ENCODE assay signal across 17 cellular contexts in genomic region chr9:119559986-119560385, GRCh38.
A peak's percentile ranks its signal among the peaks of the same experiment; 100 is the strongest.
DNase-seq lines count a peak whose midpoint lies in the region; ATAC-seq, FAIRE-seq and TF ChIP-seq lines count a peak whose summit lies in the region.
"Had no signal": no experiment of that assay in that cellular context is flagged by ENCODE, and none has a peak within 500 bp of the region (broad histone marks: within the 10 kb centered on the region; RNA-seq: fewer than 3 reads in every experiment).

No MANE protein-coding gene starts in this region.

- H3K9ac ChIP-seq in kidney (ENCODE audit: low read length in 2 of 2), result no peak overlapping the region
- H3K9ac ChIP-seq: BLaER1 had no signal

- H3K27ac ChIP-seq in GM23338 (ENCODE audit: low read depth) (no peak overlapping the region), mesodermal cell (ENCODE audit: low read depth, low read length, severe bottlenecking) (peak overlapping the region; percentile 18), kidney (ENCODE audit: low read depth in 2 of 2, low read length in 2 of 2) (no peak overlapping the region), A673 (ENCODE audit: low read depth, low read length, poor library complexity, severe bottlenecking) (no peak overlapping the region)
- H3K27ac ChIP-seq: 22Rv1, BLaER1 had no signal

- WGBS in mesodermal cell (ENCODE audit: insufficient coverage in 2 of 2), 2 experiments, result 73% methylated on average over 3 of the region's 5 CpGs; no CpG with 5 or more reads in 1 of the 2 experiments

- no peaks in the 10 kb centered on the region; the same call in 2 of the 3 replicates for H3K9me3 Mint-ChIP-seq in GM23338

- H3K27me3 Mint-ChIP-seq in GM23338 (ENCODE audit: insufficient read depth, low read depth, poor library complexity), result peaks cover 3% of the 10 kb centered on the region

- CTCF ChIA-PET in A673 (lab: Charles Lee), result no interaction called here

- POLR2A ChIA-PET in A673 (lab: Charles Lee; ENCODE audit: low non-redundant PET), result no interaction called here

- H3K4me2 ChIP-seq in GM23338, result no peak overlapping the region
- H3K4me2 ChIP-seq: BLaER1 had no signal

- no peak for ATAC-seq in GM23338

- H3K27me3 ChIP-seq in GM23338 (ENCODE audit: insufficient read depth) (no peaks in the 10 kb centered on the region), A673 (replicated peaks; ENCODE audit: insufficient read depth, low read depth, low read length, poor library complexity) (no peaks in the 10 kb centered on the region)
- H3K27me3 ChIP-seq: BLaER1 had no signal

- H3K9me3 ChIP-seq in mesodermal cell (ENCODE audit: control insufficient read depth, low read length), result no peaks in the 10 kb centered on the region
- no peaks in the 10 kb centered on the region for H3K9me3 ChIP-seq in kidney (ENCODE audit: control insufficient read depth in 1 of 2, low read length in 2 of 2)
- H3K9me3 ChIP-seq in A673 (ENCODE audit: low read depth, low read length, poor library complexity, severe bottlenecking), result no peaks in the 10 kb centered on the region
- H3K9me3 ChIP-seq: BLaER1, Caco-2, HAP-1 had no signal

- no peak overlapping the region for H3K4me3 Mint-ChIP-seq in GM23338
- H3K4me3 Mint-ChIP-seq: CD8-positive, alpha-beta memory T cell had no signal

- no peaks in the 10 kb centered on the region for H3K36me3 Mint-ChIP-seq in GM23338 (ENCODE audit: low read depth)
- H3K36me3 Mint-ChIP-seq: CD8-positive, alpha-beta memory T cell had no signal

- DNase-seq in DMS 273 (lab: John Stamatoyannopoulos, UW; ENCODE audit: unreplicated experiment) (peak; percentile 34), DMS 273 treated with DMSO at 0.1 percent for 48 hours (lab: John Stamatoyannopoulos, UW) (no peak), GM23338 (ENCODE audit: low spot score) (no peak), islet precursor cell (peak; percentile 59), kidney (no peak), dedifferentiated amniotic fluid mesenchymal stem cell (ENCODE audit: extremely low spot score) (no peak), A673 (ENCODE audit: low spot score) (no peak)
- DNase-seq: AML-193; Caco-2; CD8-positive, alpha-beta memory T cell had no signal

- no peak for TF ChIP-seq CTCF in GM23338 (conservative IDR thresholded peaks at IDR 0.05; ENCODE audit: low read depth in 2 of 2)
- TF ChIP-seq CTCF in kidney (IDR thresholded peaks at IDR 0.05; ENCODE audit: borderline replicate concordance, extremely low read depth, insufficient read depth), result no peak
- no peak for TF ChIP-seq CTCF in A673 (conservative IDR thresholded peaks at IDR 0.05; ENCODE audit: low read depth, low read length)

- peak overlapping the region; percentile 88; the same call in 1 of the 2 replicates for H2AFZ ChIP-seq in GM23338

- intact Hi-C loops in kidney (cut with DNase I), result loop anchor here (10.0 kb wide), 1 partner anchor 405 kb away; no protein-coding TSS in a partner anchor
- intact Hi-C loops in A673 (cut with micrococcal nuclease; ENCODE audit: unreplicated experiment), result loop anchor here (5.0 kb wide), 1 partner anchor 407 kb away; no protein-coding TSS in a partner anchor

- H3K4me1 Mint-ChIP-seq in GM23338, result peaks cover 8% of the 10 kb centered on the region

- BruUV-seq in A673 (replicated peaks; lab: Mats Ljungman, UMichigan), result no TSS peak

- H3K4me1 ChIP-seq in GM23338 (ENCODE audit: insufficient read depth), result no peaks in the 10 kb centered on the region
- peaks cover 13% of the 10 kb centered on the region for H3K4me1 ChIP-seq in mesodermal cell (ENCODE audit: control insufficient read depth, insufficient read depth, low read length, poor library complexity, severe bottlenecking)
- peaks cover 0 to 5% of the 10 kb centered on the region in 2 donors for H3K4me1 ChIP-seq in kidney (ENCODE audit: control insufficient read depth in 1 of 2, insufficient read depth in 1 of 2, low read depth in 1 of 2, low read length in 2 of 2)
- no peaks in the 10 kb centered on the region for H3K4me1 ChIP-seq in A673 (ENCODE audit: insufficient read depth, low read length, poor library complexity, severe bottlenecking)
- H3K4me1 ChIP-seq: BLaER1, Caco-2, HAP-1 had no signal

- H3K36me3 ChIP-seq in GM23338 (ENCODE audit: insufficient read depth) (no peaks in the 10 kb centered on the region), mesodermal cell (ENCODE audit: control insufficient read depth, insufficient read depth, low read length) (no peaks in the 10 kb centered on the region), kidney (ENCODE audit: control insufficient read depth in 1 of 2, insufficient read depth in 2 of 2, low read length in 2 of 2) (no peaks in the 10 kb centered on the region), A673 (ENCODE audit: insufficient read depth, low read length, poor library complexity, severe bottlenecking) (no peaks in the 10 kb centered on the region)
- H3K36me3 ChIP-seq: BLaER1, HAP-1 had no signal

- H3K4me3 ChIP-seq in GM23338 (no peak overlapping the region), mesodermal cell (ENCODE audit: extremely low read depth, insufficient read depth, low read length, poor library complexity, severe bottlenecking) (no peak overlapping the region), kidney (ENCODE audit: low read length in 2 of 2) (no peak overlapping the region), A673 (ENCODE audit: low read depth, low read length, poor library complexity, severe bottlenecking) (no peak overlapping the region)
- H3K4me3 ChIP-seq: BLaER1, HAP-1 had no signal

- no peaks in the 10 kb centered on the region for H3F3A ChIP-seq in GM23338 (replicated peaks; ENCODE audit: low read depth)

- H4K20me1 ChIP-seq in GM23338 (replicated peaks; ENCODE audit: insufficient read depth), result no peaks in the 10 kb centered on the region
- H4K20me1 ChIP-seq: BLaER1 had no signal

- no peaks in the 10 kb centered on the region for H3K79me2 ChIP-seq in GM23338 (replicated peaks; ENCODE audit: insufficient read depth)

- H3K9me2 ChIP-seq in GM23338 (ENCODE audit: insufficient read depth), result no peaks in the 10 kb centered on the region

- no peak for FAIRE-seq in kidney (lab: Jason Lieb, UNC)
- FAIRE-seq: G401.6, GM12892, H1 had no signal

- no peak overlapping the region for H3K27ac Mint-ChIP-seq in GM23338
- H3K27ac Mint-ChIP-seq: CD8-positive, alpha-beta memory T cell had no signal

TF ChIP-seq in GM23338, 12 proteins besides CTCF, POLR2A, EP300 and RAD21 (continues in another document):
- TF ChIP-seq REST (IDR thresholded peaks at IDR 0.05; ENCODE audit: unreplicated experiment) (no peak), ZNF114 (CRISPR knock-in tag; IDR thresholded peaks at IDR 0.05) (no peak)
- TF ChIP-seq, protein P1, sequence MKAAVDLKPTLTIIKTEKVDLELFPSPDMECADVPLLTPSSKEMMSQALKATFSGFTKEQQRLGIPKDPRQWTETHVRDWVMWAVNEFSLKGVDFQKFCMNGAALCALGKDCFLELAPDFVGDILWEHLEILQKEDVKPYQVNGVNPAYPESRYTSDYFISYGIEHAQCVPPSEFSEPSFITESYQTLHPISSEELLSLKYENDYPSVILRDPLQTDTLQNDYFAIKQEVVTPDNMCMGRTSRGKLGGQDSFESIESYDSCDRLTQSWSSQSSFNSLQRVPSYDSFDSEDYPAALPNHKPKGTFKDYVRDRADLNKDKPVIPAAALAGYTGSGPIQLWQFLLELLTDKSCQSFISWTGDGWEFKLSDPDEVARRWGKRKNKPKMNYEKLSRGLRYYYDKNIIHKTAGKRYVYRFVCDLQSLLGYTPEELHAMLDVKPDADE (IDR thresholded peaks at IDR 0.05), result no peak

Comparison
In these comparisons a context has a peak if more than half of its experiments do, and no peak if none do; other contexts are left out.
1. DNase-seq: peak in DMS 273 (single experiment) and islet precursor cell (single experiment); none in DMS 273 treated with DMSO at 0.1 percent for 48 hours (single experiment), GM23338 (single experiment), kidney (single experiment), dedifferentiated amniotic fluid mesenchymal stem cell (single experiment) and A673 (single experiment).